14 cellular contexts compared by ENCODE assay signal in genomic region chr12:98274430-98275130, GRCh38.
DNase-seq lines count a peak whose midpoint lies in the region; ATAC-seq, FAIRE-seq and TF ChIP-seq lines count a peak whose summit lies in the region.
"Had no signal": no experiment of that assay in that cellular context is flagged by ENCODE, and none has a peak within 500 bp of the region (broad histone marks: within the 10 kb centered on the region; RNA-seq: fewer than 3 reads in every experiment).

No MANE protein-coding gene starts in this region.

- peak; percentile 97 for ATAC-seq in HG02973 (IDR thresholded peaks at IDR 0.05; ENCODE audit: unreplicated experiment)
- no peak for ATAC-seq in pancreas
- ATAC-seq: left lung had no signal

- peak overlapping the region; percentile 44; the same call in 1 of the 2 replicates for H3K27ac ChIP-seq in MM.1S (ENCODE audit: low read length)
- no peak overlapping the region for H3K27ac ChIP-seq in pancreas
- H3K27ac ChIP-seq: left lung had no signal

- no peak overlapping the region for H3K9ac ChIP-seq in MM.1S (ENCODE audit: low read length)

- 36 to 40% methylated on average over 5 of the region's 5 CpGs for WGBS in pancreas, 2 donors

- H3K4me3 ChIP-seq in MM.1S (ENCODE audit: low read length) = peak overlapping the region; percentile 14; the same call in 1 of the 2 replicates
- no peak overlapping the region for H3K4me3 ChIP-seq in pancreas
- H3K4me3 ChIP-seq: left lung had no signal

- peaks cover 12% of the 10 kb centered on the region for H3F3A ChIP-seq in MM.1S (ENCODE audit: insufficient read depth, low read length)

- TF ChIP-seq CTCF in GM20000 (IDR thresholded peaks at IDR 0.05; ENCODE audit: extremely low read depth, missing control alignments) (no peak), MM.1S (IDR thresholded peaks at IDR 0.05; ENCODE audit: low read length) (no peak), pancreas (IDR thresholded peaks at IDR 0.05) (no peak)

- H3K27me3 ChIP-seq in MM.1S (replicated peaks; ENCODE audit: insufficient read depth, low read length) (no peaks in the 10 kb centered on the region), pancreas (peaks cover 0 to 2% (median 0%) of the 10 kb centered on the region in 4 donors)
- H3K27me3 ChIP-seq: left lung had no signal

- H3K4me1 ChIP-seq in MM.1S (ENCODE audit: low read length) (peaks cover 17% of the 10 kb centered on the region), pancreas (no peaks in the 10 kb centered on the region)
- H3K4me1 ChIP-seq: left lung had no signal

- no peaks in the 10 kb centered on the region for H3K9me2 ChIP-seq in MM.1S (replicated peaks; ENCODE audit: insufficient read depth, low read length)

- no peaks in the 10 kb centered on the region for H3K79me2 ChIP-seq in MM.1S (ENCODE audit: low read length)

- no peaks in the 10 kb centered on the region for H4K20me1 ChIP-seq in MM.1S (ENCODE audit: insufficient read depth, low read length)

- DNase-seq in GM18507 (ENCODE audit: extremely low spot score, insufficient read length, low read depth) (peak; percentile 30), GM20000 (ENCODE audit: low spot score) (peak; percentile 33), MM.1S (peak; percentile 84), NCI-H1092 (lab: John Stamatoyannopoulos, UW) (no peak), pancreas (no peak), NCI-H146 treated with DMSO at 0.1 percent for 48 hours (lab: John Stamatoyannopoulos, UW; ENCODE audit: unreplicated experiment) (no peak)
- DNase-seq in activated effector memory CD4-positive, alpha-beta T cell treated with anti-CD3 and anti-CD28 coated beads, Interleukin-2, amount 50 U/mL, for 16 hours = no peak
- DNase-seq: foreskin fibroblast, left lung, NCI-H82, posterior cingulate gyrus had no signal

- intact Hi-C loops in pancreas (cut with DNase I) = no loop called here

- no peaks in the 10 kb centered on the region for H3K9me3 ChIP-seq in MM.1S (replicated peaks; ENCODE audit: insufficient read depth, low read length)
- H3K9me3 ChIP-seq in pancreas = no peaks in the 10 kb centered on the region
- H3K9me3 ChIP-seq: left lung had no signal

- H3K4me2 ChIP-seq in MM.1S (ENCODE audit: low read depth, low read length) = peak overlapping the region; percentile 74

- H3K36me3 ChIP-seq in MM.1S (replicated peaks; ENCODE audit: insufficient read depth, low read length) = no peaks in the 10 kb centered on the region
- H3K36me3 ChIP-seq in pancreas = no peaks in the 10 kb centered on the region
- H3K36me3 ChIP-seq: left lung had no signal

- FAIRE-seq in GM18507 (lab: Jason Lieb, UNC) (peak; percentile 93), pancreas (lab: Jason Lieb, UNC) (no peak)
- FAIRE-seq: TTC549, urothelium cell line had no signal

- no peak overlapping the region for H2AFZ ChIP-seq in MM.1S (ENCODE audit: low read length)

Comparison
In these comparisons a context has a peak if more than half of its experiments do, and no peak if none do; other contexts are left out.
1. DNase-seq: peak in GM18507 (single experiment), GM20000 (single experiment) and MM.1S (single experiment); none in NCI-H1092 (single experiment), pancreas (0 of 6), activated effector memory CD4-positive, alpha-beta T cell treated with anti-CD3 and anti-CD28 coated beads, Interleukin-2, amount 50 U/mL, for 16 hours (single experiment) and NCI-H146 treated with DMSO at 0.1 percent for 48 hours (single experiment).